21 cellular contexts compared by ENCODE assay signal in genomic region chr12:81461163-81461562, GRCh38.
DNase-seq lines count a peak whose midpoint lies in the region; ATAC-seq, FAIRE-seq and TF ChIP-seq lines count a peak whose summit lies in the region.
"Had no signal": no experiment of that assay in that cellular context is flagged by ENCODE, and none has a peak within 500 bp of the region (broad histone marks: within the 10 kb centered on the region; RNA-seq: fewer than 3 reads in every experiment).

No MANE protein-coding gene starts in this region.

- no peaks in the 10 kb centered on the region for H3K79me2 ChIP-seq in HCT116 (ENCODE audit: insufficient read depth, low read length)
- no peaks in the 10 kb centered on the region for H3K79me2 ChIP-seq in astrocyte (ENCODE audit: insufficient read depth, low read length)

- no peak for TF ChIP-seq RAD21 in HCT116 (IDR thresholded peaks at IDR 0.05; ENCODE audit: low read depth)

- no peak for TF ChIP-seq POLR2A in HCT116 (IDR thresholded peaks at IDR 0.05; ENCODE audit: borderline replicate concordance, extremely low read depth, insufficient read depth, insufficient read length)

- H3K4me1 Mint-ChIP-seq in astrocyte (ENCODE audit: low read depth, unreplicated experiment): peaks cover 13% of the 10 kb centered on the region
- H3K4me1 Mint-ChIP-seq: activated CD4-positive, alpha-beta T cell treated with anti-CD3 and anti-CD28 coated beads, Interleukin-2, amount 10 ng/mL, durations not matched to agents 7 days and 5 days; activated naive CD4-positive, alpha-beta T cell treated with anti-CD3 and anti-CD28 coated beads, Interleukin-2, amount 10 ng/mL, durations not matched to agents 7 days and 5 days had no signal

- H3K27me3 ChIP-seq in HCT116 (ENCODE audit: insufficient read depth, low read length) (no peaks in the 10 kb centered on the region), astrocyte (ENCODE audit: insufficient read depth, low read length) (no peaks in the 10 kb centered on the region), kidney epithelial cell (ENCODE audit: control insufficient read depth, insufficient read depth, low read length) (no peaks in the 10 kb centered on the region)
- H3K27me3 ChIP-seq: esophagus squamous epithelium, heart right ventricle, vagina had no signal

- no peak overlapping the region for H2AFZ ChIP-seq in HCT116 (ENCODE audit: low read depth, low read length, poor library complexity, severe bottlenecking)
- H2AFZ ChIP-seq in astrocyte (ENCODE audit: low read depth, low read length): no peak overlapping the region
- H2AFZ ChIP-seq: GM23248, PC-9 had no signal

- H3K9ac ChIP-seq in HCT116 (ENCODE audit: low read length): no peak overlapping the region
- H3K9ac ChIP-seq in astrocyte (ENCODE audit: low read length): no peak overlapping the region
- H3K9ac ChIP-seq: GM23248 had no signal

- H3K4me2 ChIP-seq in HCT116 (ENCODE audit: low read length) (no peak overlapping the region), astrocyte (ENCODE audit: low read length) (no peak overlapping the region)
- H3K4me2 ChIP-seq: PC-9 had no signal

- no peak overlapping the region for H3K4me3 ChIP-seq in HCT116 (replicated peaks in 1 of 2; ENCODE audit: low read depth in 1 of 2, low read length in 2 of 2)
- no peak overlapping the region for H3K4me3 ChIP-seq in astrocyte (ENCODE audit: insufficient read depth, low read depth, low read length)
- no peak overlapping the region for H3K4me3 ChIP-seq in kidney epithelial cell (ENCODE audit: low read depth, low read length)
- H3K4me3 ChIP-seq: esophagus squamous epithelium, GM23248, heart right ventricle, PC-9, SK-N-MC, vagina had no signal

- no peak overlapping the region for H3K27ac Mint-ChIP-seq in astrocyte (ENCODE audit: unreplicated experiment)
- H3K27ac Mint-ChIP-seq: activated CD4-positive, alpha-beta T cell treated with anti-CD3 and anti-CD28 coated beads, Interleukin-2, amount 10 ng/mL, durations not matched to agents 7 days and 5 days; activated naive CD4-positive, alpha-beta T cell treated with anti-CD3 and anti-CD28 coated beads, Interleukin-2, amount 10 ng/mL, durations not matched to agents 7 days and 5 days; dendritic cell treated with granulocyte-macrophage colony-stimulating factor and Interleukin-4, amounts not matched to agents 40 ng/mL and 50 ng/mL, for 4 days had no signal

- POLR2A ChIA-PET in HCT116 (lab: Charles Lee): no interaction called here

- TF ChIP-seq CTCF in C4-2B (conservative IDR thresholded peaks at IDR 0.05): peak; percentile 35
- peak in 2 of 3 experiments; percentile 18 to 53; a peak in 2 of 6 replicates for TF ChIP-seq CTCF in HCT116 (IDR thresholded peaks at IDR 0.05 in 2 of 3, conservative IDR thresholded peaks at IDR 0.05 in 1 of 3; ENCODE audit: borderline replicate concordance in 1 of 3, insufficient read depth in 1 of 3, low read depth in 2 of 3, low read length in 2 of 3)
- peak; percentile 3 for TF ChIP-seq CTCF in astrocyte (IDR thresholded peaks at IDR 0.05; ENCODE audit: insufficient read depth, low read depth, low read length)
- peak; percentile 6 for TF ChIP-seq CTCF in kidney epithelial cell (IDR thresholded peaks at IDR 0.05; ENCODE audit: insufficient read depth, low read length, poor library complexity, severe bottlenecking)

- H3K27ac ChIP-seq in C4-2B (no peak overlapping the region), HCT116 (ENCODE audit: low read depth, low read length) (no peak overlapping the region), astrocyte (ENCODE audit: low read depth, low read length) (no peak overlapping the region)
- H3K27ac ChIP-seq: esophagus squamous epithelium, GM23248, heart right ventricle, PC-9, SK-N-MC, vagina had no signal

- intact Hi-C loops in HCT116 (cut with micrococcal nuclease): no loop called here

- no peaks in the 10 kb centered on the region for H3K27me3 Mint-ChIP-seq in astrocyte (ENCODE audit: low read depth, unreplicated experiment)
- H3K27me3 Mint-ChIP-seq: activated CD4-positive, alpha-beta T cell treated with anti-CD3 and anti-CD28 coated beads, Interleukin-2, amount 10 ng/mL, durations not matched to agents 7 days and 5 days; activated naive CD4-positive, alpha-beta T cell treated with anti-CD3 and anti-CD28 coated beads, Interleukin-2, amount 10 ng/mL, durations not matched to agents 7 days and 5 days; dendritic cell treated with granulocyte-macrophage colony-stimulating factor and Interleukin-4, amounts not matched to agents 40 ng/mL and 50 ng/mL, for 4 days had no signal

- H3K4me1 ChIP-seq in HCT116 (ENCODE audit: control insufficient read depth in 1 of 2, insufficient read depth in 2 of 2, low read length in 2 of 2) (no peaks in the 10 kb centered on the region), astrocyte (ENCODE audit: insufficient read depth, low read length) (no peaks in the 10 kb centered on the region)
- H3K4me1 ChIP-seq: esophagus squamous epithelium, heart right ventricle, vagina had no signal

- H4K20me1 ChIP-seq in HCT116 (ENCODE audit: insufficient read depth): no peaks in the 10 kb centered on the region
- H4K20me1 ChIP-seq in astrocyte (ENCODE audit: insufficient read depth, low read length): no peaks in the 10 kb centered on the region

- CTCF ChIA-PET in HCT116 (lab: Charles Lee): interaction anchor here (0.7 kb wide), 1 partner anchor 25 kb away, joined by 3 read pairs; no protein-coding TSS in a partner anchor

- H3K9me3 Mint-ChIP-seq in astrocyte (ENCODE audit: unreplicated experiment): peaks cover 2% of the 10 kb centered on the region
- H3K9me3 Mint-ChIP-seq: activated CD4-positive, alpha-beta T cell treated with anti-CD3 and anti-CD28 coated beads, Interleukin-2, amount 10 ng/mL, durations not matched to agents 7 days and 5 days; activated naive CD4-positive, alpha-beta T cell treated with anti-CD3 and anti-CD28 coated beads, Interleukin-2, amount 10 ng/mL, durations not matched to agents 7 days and 5 days; dendritic cell treated with granulocyte-macrophage colony-stimulating factor and Interleukin-4, amounts not matched to agents 40 ng/mL and 50 ng/mL, for 4 days had no signal

- H3K4me3 Mint-ChIP-seq in astrocyte (ENCODE audit: unreplicated experiment): no peak overlapping the region
- H3K4me3 Mint-ChIP-seq: activated CD4-positive, alpha-beta T cell treated with anti-CD3 and anti-CD28 coated beads, Interleukin-2, amount 10 ng/mL, durations not matched to agents 7 days and 5 days; activated naive CD4-positive, alpha-beta T cell treated with anti-CD3 and anti-CD28 coated beads, Interleukin-2, amount 10 ng/mL, durations not matched to agents 7 days and 5 days; dendritic cell treated with granulocyte-macrophage colony-stimulating factor and Interleukin-4, amounts not matched to agents 40 ng/mL and 50 ng/mL, for 4 days had no signal

- DNase-seq in HCT116 (ENCODE audit: low read depth, low spot score): no peak
- no peak for DNase-seq in astrocyte (ENCODE audit: low read depth)
- no peak for DNase-seq in kidney epithelial cell (ENCODE audit: low read depth)
- DNase-seq in cerebellum (ENCODE audit: low spot score): no peak
- no peak for DNase-seq in stimulated activated CD4-positive, alpha-beta T cell treated with anti-CD3 and anti-CD28 coated beads, Interleukin-1b, Interleukin-23, amount 100 ng/mL, for 48 hours
- no peak for DNase-seq in D341Med (ENCODE audit: low spot score)
- no peak for DNase-seq in NCI-H526 treated with DMSO at 0.1 percent for 48 hours (lab: John Stamatoyannopoulos, UW)
- DNase-seq: activated CD4-positive, alpha-beta T cell treated with anti-CD3 and anti-CD28 coated beads, Interleukin-2, amount 10 ng/mL, durations not matched to agents 7 days and 5 days; activated naive CD4-positive, alpha-beta T cell treated with anti-CD3 and anti-CD28 coated beads, Interleukin-2, amount 10 ng/mL, durations not matched to agents 7 days and 5 days; esophagus squamous epithelium; GM23248; heart right ventricle; NCI-H1930; NCI-H524; PC-9; retina had no signal

- H3K9me3 ChIP-seq in HCT116 (ENCODE audit: control insufficient read depth in 1 of 2, insufficient read depth in 1 of 2, low read depth in 1 of 2, low read length in 2 of 2) (no peaks in the 10 kb centered on the region), astrocyte (ENCODE audit: insufficient read depth, low read depth, low read length) (no peaks in the 10 kb centered on the region)
- H3K9me3 ChIP-seq: esophagus squamous epithelium, heart right ventricle, vagina had no signal

- no peaks in the 10 kb centered on the region for H3K9me2 ChIP-seq in HCT116 (ENCODE audit: insufficient read depth)

- H3K36me3 Mint-ChIP-seq in astrocyte (ENCODE audit: low read depth, unreplicated experiment): no peaks in the 10 kb centered on the region
- H3K36me3 Mint-ChIP-seq: activated naive CD4-positive, alpha-beta T cell treated with anti-CD3 and anti-CD28 coated beads, Interleukin-2, amount 10 ng/mL, durations not matched to agents 7 days and 5 days had no signal

- H3K36me3 ChIP-seq in HCT116 (ENCODE audit: control insufficient read depth in 1 of 2, insufficient read depth in 2 of 2, low read length in 2 of 2) (no peaks in the 10 kb centered on the region), astrocyte (ENCODE audit: insufficient read depth, low read length) (no peaks in the 10 kb centered on the region), kidney epithelial cell (ENCODE audit: control insufficient read depth, insufficient read depth, low read length) (no peaks in the 10 kb centered on the region)
- H3K36me3 ChIP-seq: esophagus squamous epithelium, heart right ventricle, vagina had no signal

- RAD21 ChIA-PET in HCT116 (lab: Charles Lee; ENCODE audit: low non-redundant PET in 1 of 2, low total read pairs in 2 of 2, uncharacterized antibody in 2 of 2, unreplicated experiment in 2 of 2): no interaction called here

- ATAC-seq in HCT116: no peak
- ATAC-seq: heart right ventricle had no signal

- no TSS peak for BruUV-seq in HCT116 (replicated peaks; lab: Mats Ljungman, UMichigan)

- FAIRE-seq in astrocyte (lab: Jason Lieb, UNC): no peak
- FAIRE-seq: keratinocyte had no signal

TF ChIP-seq in HCT116, 20 proteins besides CTCF, POLR2A, EP300 and RAD21 (continues in another document):
- TF ChIP-seq CBX3 (IDR thresholded peaks at IDR 0.05; ENCODE audit: low read depth) (no peak), ATF3 (IDR thresholded peaks at IDR 0.05) (no peak), POLR2AphosphoS5 (IDR thresholded peaks at IDR 0.05; ENCODE audit: low read depth, low read length) (no peak), CEBPB (IDR thresholded peaks at IDR 0.05; ENCODE audit: low read depth) (no peak), SP1 (IDR thresholded peaks at IDR 0.05; ENCODE audit: low read depth) (no peak), EZH2phosphoT487 (IDR thresholded peaks at IDR 0.05; ENCODE audit: borderline replicate concordance) (no peak), ZFX (IDR thresholded peaks at IDR 0.05) (no peak), JUND (IDR thresholded peaks at IDR 0.05) (no peak), EGR1 (IDR thresholded peaks at IDR 0.05; ENCODE audit: low read depth) (no peak)
